In genomic region chr2:104340879-104341812, GRCh38 we compare ENCODE assay signal across 22 cellular contexts.
"Had no signal": no experiment of that assay in that cellular context is flagged by ENCODE, and none has a peak within 500 bp of the region (broad histone marks: within the 10 kb centered on the region; RNA-seq: fewer than 3 reads in every experiment).

No MANE protein-coding gene starts in this region.

- H3K9me3 ChIP-seq: esophagus muscularis mucosa, gastrocnemius medialis, heart right ventricle, prostate gland, thoracic aorta, transverse colon had no signal

- H3K36me3 ChIP-seq: esophagus muscularis mucosa, gastrocnemius medialis, heart right ventricle, prostate gland, spleen, thoracic aorta, transverse colon had no signal

- ATAC-seq: effector memory CD8-positive, alpha-beta T cell; gastrocnemius medialis; heart right ventricle; natural killer cell treated with Interleukin-12 subunit alpha and Interleukin-12 subunit beta and Interleukin-15 and Interleukin-18, amount 100 ng/mL, for 72 hours; sciatic nerve; stimulated activated naive B cell treated with anti-CD40 and anti-IgM and Interleukin-4, amounts not matched to agents 10 μg/mL and 1 μg/mL and 100 μg/mL, for 72 hours; stimulated activated naive CD8-positive, alpha-beta T cell treated with anti-CD3 and anti-CD28 coated beads, Interleukin-15, amount 100 ng/mL, for 72 hours had no signal

- H3K4me1 ChIP-seq: esophagus muscularis mucosa, gastrocnemius medialis, heart right ventricle, parathyroid adenoma, prostate gland, spleen, transverse colon had no signal

- H3K27me3 ChIP-seq: esophagus muscularis mucosa, gastrocnemius medialis, transverse colon had no signal

- DNase-seq: effector memory CD8-positive, alpha-beta T cell; gastrocnemius medialis; heart right ventricle; hypothalamus; kidney glomerular epithelial cell; mesenchymal stem cell; midbrain; retina; spleen; stimulated activated CD4-positive, alpha-beta T cell treated with anti-CD3 and anti-CD28 coated beads, Interleukin-15, amount 100 ng/mL, for 24 hours; stimulated activated CD4-positive, alpha-beta T cell treated with anti-CD3 and anti-CD28 coated beads, Interleukin-1b, Interleukin-23, amount 100 ng/mL, for 48 hours; stimulated activated CD4-positive, alpha-beta T cell treated with anti-CD3 and anti-CD28 coated beads, Interleukin-4, amount 100 ng/mL, for 4 hours; stimulated activated naive B cell treated with anti-CD40 and anti-IgM and Interleukin-4, amounts not matched to agents 10 μg/mL and 1 μg/mL and 100 μg/mL, for 72 hours; stimulated activated naive CD8-positive, alpha-beta T cell treated with anti-CD3 and anti-CD28 coated beads, Interleukin-15, amount 100 ng/mL, for 72 hours; transverse colon had no signal

- H3K4me3 ChIP-seq: esophagus muscularis mucosa, gastrocnemius medialis, heart right ventricle, prostate gland, spleen, thoracic aorta, transverse colon had no signal

- H3K27ac ChIP-seq: epithelial cell of prostate, esophagus muscularis mucosa, gastrocnemius medialis, heart right ventricle, parathyroid adenoma, prostate gland, spleen, thoracic aorta, transverse colon had no signal
